In the genomic region with DNA sequence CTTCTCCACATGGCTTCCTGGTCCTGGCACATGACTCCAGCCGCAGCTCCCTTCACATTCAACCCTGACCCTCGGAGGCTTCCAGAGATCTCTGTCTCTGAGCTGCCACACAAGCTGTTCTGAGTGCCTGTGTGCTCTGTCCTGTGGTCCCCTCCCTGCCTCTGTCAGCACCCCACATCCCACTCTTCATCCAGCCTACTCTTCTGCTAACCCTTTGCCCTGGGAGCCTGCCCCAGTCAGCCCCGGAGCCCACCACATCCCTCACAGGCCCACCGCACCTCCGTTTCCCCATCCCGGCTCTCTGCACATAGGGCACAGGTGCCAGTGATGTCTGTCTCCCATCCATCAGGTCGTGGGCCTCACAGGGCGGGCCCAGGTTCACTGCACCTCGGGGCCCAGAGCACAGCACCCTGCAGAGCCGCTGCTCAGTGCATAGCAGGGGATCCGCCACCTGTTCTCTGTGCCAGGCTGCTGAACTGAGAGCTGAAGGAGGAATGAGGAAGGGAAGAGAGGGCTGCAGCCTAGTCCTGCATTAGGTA, we compare ENCODE assay signal across 25 cellular contexts.
"Had no signal": no experiment of that assay in that cellular context is flagged by ENCODE, and none has a peak within 500 bp of the region (broad histone marks: within the 10 kb centered on the region; RNA-seq: fewer than 3 reads in every experiment).

No MANE protein-coding gene starts in this region.

- DNase-seq: activated CD4-positive, alpha-beta memory T cell treated with anti-CD3 and anti-CD28 coated beads, Interleukin-2, amount 10 ng/mL, durations not matched to agents 7 days and 5 days; activated CD4-positive, alpha-beta T cell treated with anti-CD3 and anti-CD28 coated beads, Interleukin-2, amount 10 ng/mL, durations not matched to agents 7 days and 5 days; activated CD4-positive, CD25-positive, alpha-beta regulatory T cell; activated gamma-delta T cell treated with Interleukin-2 at 50 U/mL for 16 hours; activated naive CD4-positive, alpha-beta T cell treated with anti-CD3 and anti-CD28 coated beads, Interleukin-2, amount 10 ng/mL, durations not matched to agents 7 days and 5 days; activated naive CD8-positive, alpha-beta T cell treated with anti-CD3 and anti-CD28 coated beads for 36 hours; activated T-cell treated with anti-CD3 and anti-CD28 coated beads for 4 hours; activated T-cell treated with anti-CD3 and anti-CD28 coated beads, Interleukin-2, amount 50 U/mL, for 48 hours; central memory CD4-positive, alpha-beta T cell; NCI-H1048; NCI-H1436; NCI-H187 treated with DMSO at 0.1 percent for 48 hours; NCI-H2081 treated with DMSO at 0.1 percent for 48 hours; NCI-H2227 treated with DMSO at 0.1 percent for 48 hours; NCI-H510A; PC-9; RPMI8226; T-cell; T-helper 2 cell; T1000 had no signal

- H3K36me3 ChIP-seq: breast epithelium had no signal

- H3K27ac Mint-ChIP-seq: activated CD4-positive, alpha-beta memory T cell treated with anti-CD3 and anti-CD28 coated beads, Interleukin-2, amount 10 ng/mL, durations not matched to agents 7 days and 5 days; activated CD4-positive, alpha-beta T cell treated with anti-CD3 and anti-CD28 coated beads, Interleukin-2, amount 10 ng/mL, durations not matched to agents 7 days and 5 days; activated naive CD4-positive, alpha-beta T cell treated with anti-CD3 and anti-CD28 coated beads, Interleukin-2, amount 10 ng/mL, durations not matched to agents 7 days and 5 days; activated naive CD8-positive, alpha-beta T cell treated with anti-CD3 and anti-CD28 coated beads for 36 hours; activated T-helper 17 cell treated with anti-CD3 and anti-CD28 coated beads, Interleukin-2, amount 50 U/mL, for 72 hours; T-cell had no signal

- H3K27me3 ChIP-seq: breast epithelium had no signal

- H3K4me3 ChIP-seq: breast epithelium, K562, PC-9, SK-N-MC had no signal

- H3K4me3 Mint-ChIP-seq: activated CD4-positive, alpha-beta memory T cell treated with anti-CD3 and anti-CD28 coated beads, Interleukin-2, amount 10 ng/mL, durations not matched to agents 7 days and 5 days; activated CD4-positive, alpha-beta T cell treated with anti-CD3 and anti-CD28 coated beads, Interleukin-2, amount 10 ng/mL, durations not matched to agents 7 days and 5 days; activated naive CD4-positive, alpha-beta T cell treated with anti-CD3 and anti-CD28 coated beads, Interleukin-2, amount 10 ng/mL, durations not matched to agents 7 days and 5 days; activated naive CD8-positive, alpha-beta T cell treated with anti-CD3 and anti-CD28 coated beads for 36 hours; activated T-helper 17 cell treated with anti-CD3 and anti-CD28 coated beads, Interleukin-2, amount 50 U/mL, for 72 hours; T-cell had no signal

- H3K4me1 Mint-ChIP-seq: activated CD4-positive, alpha-beta memory T cell treated with anti-CD3 and anti-CD28 coated beads, Interleukin-2, amount 10 ng/mL, durations not matched to agents 7 days and 5 days; activated T-helper 17 cell treated with anti-CD3 and anti-CD28 coated beads, Interleukin-2, amount 50 U/mL, for 72 hours had no signal

- H3K36me3 Mint-ChIP-seq: activated naive CD4-positive, alpha-beta T cell treated with anti-CD3 and anti-CD28 coated beads, Interleukin-2, amount 10 ng/mL, durations not matched to agents 7 days and 5 days; activated naive CD8-positive, alpha-beta T cell treated with anti-CD3 and anti-CD28 coated beads for 36 hours; T-cell had no signal

- H3K9me3 Mint-ChIP-seq: activated CD4-positive, alpha-beta memory T cell treated with anti-CD3 and anti-CD28 coated beads, Interleukin-2, amount 10 ng/mL, durations not matched to agents 7 days and 5 days; activated naive CD4-positive, alpha-beta T cell treated with anti-CD3 and anti-CD28 coated beads, Interleukin-2, amount 10 ng/mL, durations not matched to agents 7 days and 5 days; activated naive CD8-positive, alpha-beta T cell treated with anti-CD3 and anti-CD28 coated beads for 36 hours; activated T-helper 17 cell treated with anti-CD3 and anti-CD28 coated beads, Interleukin-2, amount 50 U/mL, for 72 hours; T-cell had no signal

- ATAC-seq: activated T-helper 17 cell treated with anti-CD3 and anti-CD28 coated beads, Interleukin-2, amount 50 U/mL, for 72 hours; Right ventricle myocardium inferior; T-cell had no signal

- H3K27ac ChIP-seq: breast epithelium, PC-9, SK-N-MC had no signal
